In the genomic region with DNA sequence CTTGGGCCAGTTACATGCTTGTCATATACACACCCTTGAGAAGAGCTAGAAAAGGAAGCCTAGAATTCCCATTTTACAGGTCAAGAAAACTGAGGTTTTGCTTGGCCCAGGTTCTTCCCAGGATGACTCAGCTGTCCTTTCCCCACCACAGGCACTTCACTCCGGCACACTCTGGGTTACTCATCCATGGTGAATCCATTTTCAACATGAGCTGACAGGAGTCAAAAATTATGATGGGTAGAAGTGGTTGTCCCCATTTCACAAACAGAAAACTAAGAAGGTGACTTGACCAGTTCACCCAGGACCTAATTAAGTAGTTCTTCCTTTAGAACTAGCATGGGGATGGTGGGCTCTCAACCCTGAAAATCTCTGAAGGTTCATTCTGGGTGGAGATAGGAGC, we compare ENCODE assay signal across 20 cellular contexts.
DNase-seq lines count a peak whose midpoint lies in the region; ATAC-seq and TF ChIP-seq lines count a peak whose summit lies in the region.
"Had no signal": no experiment of that assay in that cellular context is flagged by ENCODE, and none has a peak within 500 bp of the region (broad histone marks: within the 10 kb centered on the region; RNA-seq: fewer than 3 reads in every experiment).

No MANE protein-coding gene starts in this region.

- no peaks in the 10 kb centered on the region for H3K79me2 ChIP-seq in mammary epithelial cell (ENCODE audit: insufficient read depth, low read length)

- no peak overlapping the region for H3K4me3 ChIP-seq in mammary epithelial cell (replicated peaks in 1 of 3; ENCODE audit: insufficient read depth in 1 of 3, low read depth in 2 of 3, low read length in 3 of 3)
- H3K4me3 ChIP-seq in HAP-1, result no peak overlapping the region
- H3K4me3 ChIP-seq: SK-N-MC had no signal

- no peak overlapping the region for H3K9ac ChIP-seq in mammary epithelial cell (ENCODE audit: insufficient read depth, low read length)

- peaks cover 14% of the 10 kb centered on the region for H3K4me1 ChIP-seq in mammary epithelial cell (ENCODE audit: insufficient read depth, low read length)
- H3K4me1 ChIP-seq in HAP-1, result no peaks in the 10 kb centered on the region

- dilution Hi-C loops in mammary epithelial cell (cut with HindIII; ENCODE audit: low sequenced_read_pairs), result no loop called here

- peaks cover 16 to 48% of the 10 kb centered on the region in 2 donors for H3K4me1 Mint-ChIP-seq in stimulated activated naive B cell treated with anti-CD40 and anti-IgM and Interleukin-4, amounts not matched to agents 10 μg/mL and 1 μg/mL and 100 μg/mL, for 72 hours

- no peaks in the 10 kb centered on the region for H4K20me1 ChIP-seq in mammary epithelial cell (ENCODE audit: insufficient read depth, low read length)

- ATAC-seq in stimulated activated naive B cell treated with anti-CD40 and anti-IgM and Interleukin-4, amounts not matched to agents 10 μg/mL and 1 μg/mL and 100 μg/mL, for 72 hours (replicated peaks), result no peak

- no peak overlapping the region for H3K4me3 Mint-ChIP-seq in stimulated activated naive B cell treated with anti-CD40 and anti-IgM and Interleukin-4, amounts not matched to agents 10 μg/mL and 1 μg/mL and 100 μg/mL, for 72 hours
- H3K4me3 Mint-ChIP-seq: B cell; CD4-positive, CD25-positive, alpha-beta regulatory T cell; HFFc6 had no signal

- H3K4me2 ChIP-seq in mammary epithelial cell (ENCODE audit: insufficient read depth, low read depth, low read length), result peak overlapping the region; percentile 20

- H3K27ac ChIP-seq in mammary epithelial cell (ENCODE audit: insufficient read depth, low read depth, low read length), result no peak overlapping the region
- H3K27ac ChIP-seq: SK-N-MC had no signal

- H3K27me3 ChIP-seq in mammary epithelial cell (ENCODE audit: insufficient read depth, low read length), result no peaks in the 10 kb centered on the region
- H3K27me3 ChIP-seq in HAP-1 (ENCODE audit: low read depth), result peaks cover 8% of the 10 kb centered on the region

- no TSS peak for BruUV-seq in mammary epithelial cell (replicated peaks; lab: Mats Ljungman, UMichigan)

- H3K36me3 ChIP-seq in mammary epithelial cell (ENCODE audit: insufficient read depth, low read length) (no peaks in the 10 kb centered on the region), HAP-1 (replicated peaks) (no peaks in the 10 kb centered on the region)

- H3K27me3 Mint-ChIP-seq in stimulated activated naive B cell treated with anti-CD40 and anti-IgM and Interleukin-4, amounts not matched to agents 10 μg/mL and 1 μg/mL and 100 μg/mL, for 72 hours, result peaks cover 0 to 5% of the 10 kb centered on the region in 2 donors
- H3K27me3 Mint-ChIP-seq: B cell had no signal

- H3K9me3 ChIP-seq in mammary epithelial cell (replicated peaks; ENCODE audit: insufficient read depth, low read length), result no peaks in the 10 kb centered on the region
- no peaks in the 10 kb centered on the region for H3K9me3 ChIP-seq in HAP-1
- H3K9me3 ChIP-seq: Caco-2 had no signal

- no peaks in the 10 kb centered on the region for H3K9me3 Mint-ChIP-seq in stimulated activated naive B cell treated with anti-CD40 and anti-IgM and Interleukin-4, amounts not matched to agents 10 μg/mL and 1 μg/mL and 100 μg/mL, for 72 hours
- H3K9me3 Mint-ChIP-seq: CD4-positive, CD25-positive, alpha-beta regulatory T cell; HFFc6 had no signal

- CTCF ChIA-PET in mammary epithelial cell (lab: Charles Lee; ENCODE audit: low non-redundant PET), result no interaction called here

- intact Hi-C loops in mammary epithelial cell (cut with micrococcal nuclease), result no loop called here

- in situ Hi-C loops in mammary epithelial cell (cut with MboI; ENCODE audit: low sequenced_read_pairs in 2 of 2) (no loop called here), HAP-1 (cut with MboI; ENCODE audit: low sequenced_read_pairs) (no loop called here)

- peaks cover 0 to 1% of the 10 kb centered on the region in 2 donors for H3K36me3 Mint-ChIP-seq in stimulated activated naive B cell treated with anti-CD40 and anti-IgM and Interleukin-4, amounts not matched to agents 10 μg/mL and 1 μg/mL and 100 μg/mL, for 72 hours
- H3K36me3 Mint-ChIP-seq: CD4-positive, CD25-positive, alpha-beta regulatory T cell had no signal

- DNase-seq in Daoy (ENCODE audit: low read depth), result peak; percentile 62
- peak; percentile 68 for DNase-seq in HT1080 (ENCODE audit: low read depth)
- DNase-seq in mammary epithelial cell, result peak; percentile 74
- peak; percentile 50 for DNase-seq in myocyte (ENCODE audit: low read depth)
- no peak for DNase-seq in SW 1271 (lab: John Stamatoyannopoulos, UW)
- DNase-seq in HAP-1 (ENCODE audit: low spot score in 2 of 2), result no peak
- DNase-seq in stimulated activated naive B cell treated with anti-CD40 and anti-IgM and Interleukin-4, amounts not matched to agents 10 μg/mL and 1 μg/mL and 100 μg/mL, for 72 hours, result no peak
- DNase-seq: Caco-2; CD4-positive, CD25-positive, alpha-beta regulatory T cell; HFFc6; NCI-H1417; NCI-H187; NCI-H2107; NCI-H510A; NCI-H748 treated with DMSO at 0.1 percent for 48 hours; NK-92 treated with Interleukin-12 subunit alpha and Interleukin-12 subunit beta, amount 100 ng/mL, for 24 hours; Right ventricle myocardium superior; T-helper 1 cell had no signal

- H3K27ac Mint-ChIP-seq in stimulated activated naive B cell treated with anti-CD40 and anti-IgM and Interleukin-4, amounts not matched to agents 10 μg/mL and 1 μg/mL and 100 μg/mL, for 72 hours, result no peak overlapping the region
- H3K27ac Mint-ChIP-seq: B cell, HFFc6 had no signal

- H2AFZ ChIP-seq in mammary epithelial cell (ENCODE audit: low read depth, low read length), result no peak overlapping the region

- 0% methylated on average over 1 of the region's 1 CpG for whole genome bisulfite sequencing in mammary epithelial cell (ENCODE audit: low coverage, missing lambda C conversion rate)

- no peak for TF ChIP-seq CTCF in mammary epithelial cell (conservative IDR thresholded peaks at IDR 0.05 in 1 of 2, IDR thresholded peaks at IDR 0.05 in 1 of 2; ENCODE audit: extremely low read depth in 1 of 2, insufficient read depth in 1 of 2, low read depth in 1 of 2, low read length in 2 of 2)

Comparison
In these comparisons a context has a peak if more than half of its experiments do, and no peak if none do; other contexts are left out.
1. DNase-seq: peak in Daoy (single experiment), HT1080 (single experiment), mammary epithelial cell (single experiment) and myocyte (single experiment); none in SW 1271 (0 of 2), HAP-1 (0 of 2) and stimulated activated naive B cell treated with anti-CD40 and anti-IgM and Interleukin-4, amounts not matched to agents 10 μg/mL and 1 μg/mL and 100 μg/mL, for 72 hours (single experiment).